Comparison of ENCODE assay signal across 26 cellular contexts in the genomic region with DNA sequence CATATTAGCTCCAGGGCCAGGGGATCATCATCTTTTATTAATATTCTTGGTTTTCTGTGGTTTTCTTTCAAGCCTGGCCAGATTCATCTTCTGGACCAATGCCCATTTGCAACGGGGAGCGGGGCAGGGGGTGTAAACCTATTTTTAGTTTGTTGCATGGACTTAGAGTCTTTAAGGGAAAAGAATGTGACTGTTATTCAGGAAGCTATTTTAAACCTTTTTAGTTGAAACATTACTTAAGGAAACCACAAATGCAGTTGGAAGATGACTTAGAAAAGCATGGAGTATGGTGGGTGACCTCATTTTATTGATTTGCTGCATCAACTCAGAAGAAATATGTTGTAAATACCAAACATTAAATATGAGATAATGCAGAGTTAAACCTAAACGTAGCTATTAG.
A peak's percentile ranks its signal among the peaks of the same experiment; 100 is the strongest.
DNase-seq lines count a peak whose midpoint lies in the region; FAIRE-seq and TF ChIP-seq lines count a peak whose summit lies in the region.
"Had no signal": no experiment of that assay in that cellular context is flagged by ENCODE, and none has a peak within 500 bp of the region (broad histone marks: within the 10 kb centered on the region; RNA-seq: fewer than 3 reads in every experiment).

No MANE protein-coding gene starts in this region.

- H4K20me1 ChIP-seq in SK-N-SH (ENCODE audit: insufficient read depth), result no peaks in the 10 kb centered on the region

- DNase-seq in H4 (ENCODE audit: low spot score) (peak; percentile 6), SK-N-SH (no peak), fibroblast of mammary gland (ENCODE audit: low read depth) (peak; percentile 15), urothelium cell line (ENCODE audit: low spot score) (peak; percentile 3), SJCRH30 (no peak), NCI-H1105 treated with DMSO at 0.1 percent for 48 hours (lab: John Stamatoyannopoulos, UW) (no peak), NCI-H226 (no peak)
- DNase-seq: activated naive CD4-positive, alpha-beta T cell treated with anti-CD3 and anti-CD28 coated beads, Interleukin-2, amount 10 ng/mL, durations not matched to agents 7 days and 5 days; activated T-cell treated with anti-CD3 and anti-CD28 coated beads, Interleukin-2, amount 50 U/mL, for 4 hours; C1 segment of cervical spinal cord; endodermal cell; GF-D8; hippocampal formation; Karpas-422; mammary epithelial cell; naive B cell; NCI-H146; NCI-H2171; stimulated activated naive CD8-positive, alpha-beta T cell treated with anti-CD3 and anti-CD28 coated beads, Interleukin-15, Interleukin-2, amounts not matched to agents 100 U/mL and 50 U/mL, for 24 hours; transverse colon had no signal

- H3K4me1 ChIP-seq in SK-N-SH (ENCODE audit: control insufficient read depth in 1 of 2, insufficient read depth in 2 of 2, low read depth in 1 of 2, low read length in 1 of 2), result no peaks in the 10 kb centered on the region; a peak in 1 of 4 replicates
- no peaks in the 10 kb centered on the region for H3K4me1 ChIP-seq in SJCRH30
- H3K4me1 ChIP-seq: ascending aorta, parathyroid adenoma, SJSA1, transverse colon had no signal

- CTCF ChIA-PET in SK-N-SH (lab: Yijun Ruan, JAX), result no interaction called here

- TF ChIP-seq EP300 in SK-N-SH (IDR thresholded peaks at IDR 0.05; ENCODE audit: borderline replicate concordance in 1 of 2, low read depth in 1 of 2, low read length in 1 of 2), result peak; percentile 1 to 96; a peak in 2 of 4 replicates

- no peak for TF ChIP-seq RAD21 in SK-N-SH (IDR thresholded peaks at IDR 0.05; ENCODE audit: low read length)

- H3K27me3 ChIP-seq in SK-N-SH (ENCODE audit: insufficient read depth) (no peaks in the 10 kb centered on the region), SJCRH30 (no peaks in the 10 kb centered on the region)
- H3K27me3 ChIP-seq: ascending aorta, transverse colon had no signal

- H2AFZ ChIP-seq in SK-N-SH (ENCODE audit: low read depth), result no peak overlapping the region
- H2AFZ ChIP-seq: parathyroid adenoma had no signal

- POLR2A ChIA-PET in SK-N-SH (lab: Yijun Ruan, JAX), result no interaction called here

- H3K4me3 ChIP-seq in SK-N-SH (ENCODE audit: low read depth in 2 of 2, low read length in 1 of 2), result no peak overlapping the region; a peak in 1 of 4 replicates
- H3K4me3 ChIP-seq in fibroblast of mammary gland (ENCODE audit: control insufficient read depth, low read depth, low read length), result no peak overlapping the region
- H3K4me3 ChIP-seq in SJCRH30, result no peak overlapping the region
- H3K4me3 ChIP-seq: ascending aorta, SJSA1, transverse colon had no signal

- H3K9me2 ChIP-seq in SK-N-SH, result no peaks in the 10 kb centered on the region

- H3K9ac ChIP-seq in SK-N-SH, result no peak overlapping the region
- H3K9ac ChIP-seq: parathyroid adenoma had no signal

- 3% methylated on average over 3 of the region's 3 CpGs for WGBS in SK-N-SH (ENCODE audit: low lambda C conversion rate)

- peak overlapping the region; percentile 4; the same call in 1 of the 2 replicates for H3K4me2 ChIP-seq in SK-N-SH

- H3K79me2 ChIP-seq in SK-N-SH (ENCODE audit: insufficient read depth), result no peaks in the 10 kb centered on the region
- H3K79me2 ChIP-seq: parathyroid adenoma had no signal

- H3K9me3 ChIP-seq in SK-N-SH (no peaks in the 10 kb centered on the region), SJCRH30 (replicated peaks) (no peaks in the 10 kb centered on the region)
- H3K9me3 ChIP-seq: ascending aorta, SJSA1, transverse colon had no signal

- H3K27ac ChIP-seq in SK-N-SH (ENCODE audit: low read depth in 2 of 2, low read length in 1 of 2) (peak overlapping the region; percentile 57 to 60; a peak in 3 of 4 replicates), SJCRH30 (no peak overlapping the region)
- H3K27ac ChIP-seq: ascending aorta, parathyroid adenoma, SJSA1, transverse colon had no signal

- TF ChIP-seq CTCF in SK-N-SH (IDR thresholded peaks at IDR 0.05) (no peak), fibroblast of mammary gland (conservative IDR thresholded peaks at IDR 0.05; ENCODE audit: control insufficient read depth, insufficient read depth, low read depth, low read length) (no peak)

- no peaks in the 10 kb centered on the region for H3K36me3 ChIP-seq in SK-N-SH (replicated peaks in 1 of 2; ENCODE audit: control insufficient read depth in 1 of 2, insufficient read depth in 2 of 2, low read length in 1 of 2)
- H3K36me3 ChIP-seq in SJCRH30, result no peaks in the 10 kb centered on the region
- H3K36me3 ChIP-seq: ascending aorta, SJSA1, transverse colon had no signal

- peaks cover 11% of the 10 kb centered on the region for H3F3A ChIP-seq in SK-N-SH (replicated peaks; ENCODE audit: insufficient read depth)

- no peak for FAIRE-seq in urothelium cell line (lab: Jason Lieb, UNC)
- FAIRE-seq: D721Med, GM12892, keratinocyte had no signal

TF ChIP-seq in SK-N-SH, 30 proteins besides CTCF, POLR2A, EP300 and RAD21 (continues in another document):
- peak; percentile 59 for TF ChIP-seq JUND (IDR thresholded peaks at IDR 0.05)
- no peak for TF ChIP-seq TAF1 (IDR thresholded peaks at IDR 0.05; ENCODE audit: borderline replicate concordance, low read depth, low read length)
- TF ChIP-seq GATA2 (CRISPR knock-in tag; IDR thresholded peaks at IDR 0.05), result no peak
- TF ChIP-seq TCF12 (IDR thresholded peaks at IDR 0.05), result peak; percentile 96
- no peak for TF ChIP-seq RFX5 (IDR thresholded peaks at IDR 0.05; ENCODE audit: low read length)
- peak; percentile 94 for TF ChIP-seq TEAD4 (IDR thresholded peaks at IDR 0.05; ENCODE audit: borderline replicate concordance, insufficient read depth)
- no peak for TF ChIP-seq EZH2phosphoT487 (IDR thresholded peaks at IDR 0.05; ENCODE audit: borderline replicate concordance, low read depth)
- no peak for TF ChIP-seq SMC3 (IDR thresholded peaks at IDR 0.05; ENCODE audit: low read depth, low read length)
- TF ChIP-seq, protein P1, sequence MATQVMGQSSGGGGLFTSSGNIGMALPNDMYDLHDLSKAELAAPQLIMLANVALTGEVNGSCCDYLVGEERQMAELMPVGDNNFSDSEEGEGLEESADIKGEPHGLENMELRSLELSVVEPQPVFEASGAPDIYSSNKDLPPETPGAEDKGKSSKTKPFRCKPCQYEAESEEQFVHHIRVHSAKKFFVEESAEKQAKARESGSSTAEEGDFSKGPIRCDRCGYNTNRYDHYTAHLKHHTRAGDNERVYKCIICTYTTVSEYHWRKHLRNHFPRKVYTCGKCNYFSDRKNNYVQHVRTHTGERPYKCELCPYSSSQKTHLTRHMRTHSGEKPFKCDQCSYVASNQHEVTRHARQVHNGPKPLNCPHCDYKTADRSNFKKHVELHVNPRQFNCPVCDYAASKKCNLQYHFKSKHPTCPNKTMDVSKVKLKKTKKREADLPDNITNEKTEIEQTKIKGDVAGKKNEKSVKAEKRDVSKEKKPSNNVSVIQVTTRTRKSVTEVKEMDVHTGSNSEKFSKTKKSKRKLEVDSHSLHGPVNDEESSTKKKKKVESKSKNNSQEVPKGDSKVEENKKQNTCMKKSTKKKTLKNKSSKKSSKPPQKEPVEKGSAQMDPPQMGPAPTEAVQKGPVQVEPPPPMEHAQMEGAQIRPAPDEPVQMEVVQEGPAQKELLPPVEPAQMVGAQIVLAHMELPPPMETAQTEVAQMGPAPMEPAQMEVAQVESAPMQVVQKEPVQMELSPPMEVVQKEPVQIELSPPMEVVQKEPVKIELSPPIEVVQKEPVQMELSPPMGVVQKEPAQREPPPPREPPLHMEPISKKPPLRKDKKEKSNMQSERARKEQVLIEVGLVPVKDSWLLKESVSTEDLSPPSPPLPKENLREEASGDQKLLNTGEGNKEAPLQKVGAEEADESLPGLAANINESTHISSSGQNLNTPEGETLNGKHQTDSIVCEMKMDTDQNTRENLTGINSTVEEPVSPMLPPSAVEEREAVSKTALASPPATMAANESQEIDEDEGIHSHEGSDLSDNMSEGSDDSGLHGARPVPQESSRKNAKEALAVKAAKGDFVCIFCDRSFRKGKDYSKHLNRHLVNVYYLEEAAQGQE (IDR thresholded peaks at IDR 0.05; ENCODE audit: low read depth, low read length), result no peak
- peak; percentile 98 for TF ChIP-seq NFIC (IDR thresholded peaks at IDR 0.05; ENCODE audit: borderline replicate concordance)
- no peak for TF ChIP-seq MXI1 (IDR thresholded peaks at IDR 0.05; ENCODE audit: low read depth, low read length)
- TF ChIP-seq GABPA (IDR thresholded peaks at IDR 0.05; ENCODE audit: low read depth), result no peak
- TF ChIP-seq ZBTB33 (IDR thresholded peaks at IDR 0.05; ENCODE audit: borderline replicate concordance, low read depth), result peak; percentile 68
- TF ChIP-seq, protein P2, sequence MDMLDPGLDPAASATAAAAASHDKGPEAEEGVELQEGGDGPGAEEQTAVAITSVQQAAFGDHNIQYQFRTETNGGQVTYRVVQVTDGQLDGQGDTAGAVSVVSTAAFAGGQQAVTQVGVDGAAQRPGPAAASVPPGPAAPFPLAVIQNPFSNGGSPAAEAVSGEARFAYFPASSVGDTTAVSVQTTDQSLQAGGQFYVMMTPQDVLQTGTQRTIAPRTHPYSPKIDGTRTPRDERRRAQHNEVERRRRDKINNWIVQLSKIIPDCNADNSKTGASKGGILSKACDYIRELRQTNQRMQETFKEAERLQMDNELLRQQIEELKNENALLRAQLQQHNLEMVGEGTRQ (IDR thresholded peaks at IDR 0.05; ENCODE audit: borderline replicate concordance, low read depth, low read length), result no peak
- TF ChIP-seq YY1 (IDR thresholded peaks at IDR 0.05; ENCODE audit: low read depth), result peak; percentile 40; the same call in 1 of the 2 replicates
- TF ChIP-seq FOXJ3 (CRISPR knock-in tag; IDR thresholded peaks at IDR 0.05), result no peak

Comparison
In these comparisons a context has a peak if more than half of its experiments do, and no peak if none do; other contexts are left out.
1. DNase-seq: peak in H4 (single experiment), fibroblast of mammary gland (single experiment) and urothelium cell line (single experiment); none in SK-N-SH (single experiment), SJCRH30 (0 of 2), NCI-H1105 treated with DMSO at 0.1 percent for 48 hours (single experiment) and NCI-H226 (single experiment).